Comparison of ENCODE assay signal across 1 cellular context in genomic region chr1:156767101-156767878, GRCh38.
TF ChIP-seq lines count a peak whose summit lies in the region.

Gene PRCC (plus strand): TSS chr1:156767535. CDS start chr1:156767772, 237 bp downstream.

TF ChIP-seq in K562, 482 proteins besides CTCF, POLR2A, EP300 and RAD21 (continued from another document and continues in another):
- TF ChIP-seq POU5F1 (IDR thresholded peaks at IDR 0.05; ENCODE audit: borderline replicate concordance, low read depth, low read length, partially characterized antibody): peak; percentile 90
- TF ChIP-seq NR0B1 (IDR thresholded peaks at IDR 0.05; ENCODE audit: partially characterized antibody): no peak
- no peak for TF ChIP-seq ZNF24 (IDR thresholded peaks at IDR 0.05)
- TF ChIP-seq U2AF1 (optimal IDR thresholded peaks at IDR 0.05; ENCODE audit: low read depth, low read length): no peak
- no peak for TF ChIP-seq POLR3G (IDR thresholded peaks at IDR 0.05; ENCODE audit: extremely low read depth, insufficient read length, insufficient replicate concordance)
- peak; percentile 59 to 64; a peak in 3 of 4 replicates for TF ChIP-seq TEAD1 (CRISPR knock-in tag; IDR thresholded peaks at IDR 0.05)
- TF ChIP-seq HIVEP1 (CRISPR knock-in tag; IDR thresholded peaks at IDR 0.05): no peak
- TF ChIP-seq ZBTB2 (IDR thresholded peaks at IDR 0.05): no peak
- TF ChIP-seq NCOR1 (IDR thresholded peaks at IDR 0.05): no peak
- TF ChIP-seq, protein P1, sequence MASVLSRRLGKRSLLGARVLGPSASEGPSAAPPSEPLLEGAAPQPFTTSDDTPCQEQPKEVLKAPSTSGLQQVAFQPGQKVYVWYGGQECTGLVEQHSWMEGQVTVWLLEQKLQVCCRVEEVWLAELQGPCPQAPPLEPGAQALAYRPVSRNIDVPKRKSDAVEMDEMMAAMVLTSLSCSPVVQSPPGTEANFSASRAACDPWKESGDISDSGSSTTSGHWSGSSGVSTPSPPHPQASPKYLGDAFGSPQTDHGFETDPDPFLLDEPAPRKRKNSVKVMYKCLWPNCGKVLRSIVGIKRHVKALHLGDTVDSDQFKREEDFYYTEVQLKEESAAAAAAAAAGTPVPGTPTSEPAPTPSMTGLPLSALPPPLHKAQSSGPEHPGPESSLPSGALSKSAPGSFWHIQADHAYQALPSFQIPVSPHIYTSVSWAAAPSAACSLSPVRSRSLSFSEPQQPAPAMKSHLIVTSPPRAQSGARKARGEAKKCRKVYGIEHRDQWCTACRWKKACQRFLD (CRISPR knock-in tag; IDR thresholded peaks at IDR 0.05): peak; percentile 98
- no peak for TF ChIP-seq ZNF407 (IDR thresholded peaks at IDR 0.05; ENCODE audit: low read depth)
- TF ChIP-seq NBN (IDR thresholded peaks at IDR 0.05; ENCODE audit: low read depth): peak; percentile 63; the same call in 1 of the 2 replicates
- peak; percentile 77 for TF ChIP-seq ZNF311 (CRISPR knock-in tag; IDR thresholded peaks at IDR 0.05)
- TF ChIP-seq CBX1 (IDR thresholded peaks at IDR 0.05; ENCODE audit: low read depth): 0 out of 2 replicates have a peak, but pooled peaks have one; percentile 8
- peak; percentile 98 for TF ChIP-seq ZNF143 (CRISPR knock-in tag; IDR thresholded peaks at IDR 0.05)
- peak; percentile 96 for TF ChIP-seq PRMT5 (CRISPR knock-in tag; IDR thresholded peaks at IDR 0.05)
- TF ChIP-seq, protein P2, sequence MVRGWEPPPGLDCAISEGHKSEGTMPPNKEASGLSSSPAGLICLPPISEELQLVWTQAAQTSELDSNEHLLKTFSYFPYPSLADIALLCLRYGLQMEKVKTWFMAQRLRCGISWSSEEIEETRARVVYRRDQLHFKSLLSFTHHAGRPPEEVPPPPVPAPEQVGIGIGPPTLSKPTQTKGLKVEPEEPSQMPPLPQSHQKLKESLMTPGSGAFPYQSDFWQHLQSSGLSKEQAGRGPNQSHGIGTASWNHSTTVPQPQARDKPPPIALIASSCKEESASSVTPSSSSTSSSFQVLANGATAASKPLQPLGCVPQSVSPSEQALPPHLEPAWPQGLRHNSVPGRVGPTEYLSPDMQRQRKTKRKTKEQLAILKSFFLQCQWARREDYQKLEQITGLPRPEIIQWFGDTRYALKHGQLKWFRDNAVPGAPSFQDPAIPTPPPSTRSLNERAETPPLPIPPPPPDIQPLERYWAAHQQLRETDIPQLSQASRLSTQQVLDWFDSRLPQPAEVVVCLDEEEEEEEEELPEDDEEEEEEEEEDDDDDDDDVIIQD (CRISPR knock-in tag; IDR thresholded peaks at IDR 0.05): no peak
- TF ChIP-seq NCOA1 (IDR thresholded peaks at IDR 0.05; ENCODE audit: low read depth): peak; percentile 34; the same call in 1 of the 2 replicates
- TF ChIP-seq FOS (IDR thresholded peaks at IDR 0.05; ENCODE audit: extremely low read depth, insufficient read length): no peak
- no peak for TF ChIP-seq COPS2 (conservative IDR thresholded peaks at IDR 0.05)
- TF ChIP-seq NONO (IDR thresholded peaks at IDR 0.05; ENCODE audit: low read depth in 2 of 2, low read length in 1 of 2): 0 out of 4 replicates have a peak, but pooled peaks of 1 of the 2 experiments have one; percentile 44
- TF ChIP-seq MTF1 (CRISPR knock-in tag; IDR thresholded peaks at IDR 0.05; ENCODE audit: borderline replicate concordance): no peak
- no peak for TF ChIP-seq RBM25 (IDR thresholded peaks at IDR 0.05; ENCODE audit: low read depth, low read length, severe bottlenecking)
- no peak for TF ChIP-seq TSHZ1 (CRISPR knock-in tag; IDR thresholded peaks at IDR 0.05)
- TF ChIP-seq CXXC5 (CRISPR knock-in tag; IDR thresholded peaks at IDR 0.05): peak; percentile 75
- TF ChIP-seq ZNF764 (CRISPR knock-in tag; IDR thresholded peaks at IDR 0.05; ENCODE audit: low read depth): no peak
- no peak for TF ChIP-seq CAMTA2 (CRISPR knock-in tag; conservative IDR thresholded peaks at IDR 0.05)
- TF ChIP-seq HNRNPH1 (optimal IDR thresholded peaks at IDR 0.05; ENCODE audit: low read depth, low read length): no peak
- TF ChIP-seq, protein P3, sequence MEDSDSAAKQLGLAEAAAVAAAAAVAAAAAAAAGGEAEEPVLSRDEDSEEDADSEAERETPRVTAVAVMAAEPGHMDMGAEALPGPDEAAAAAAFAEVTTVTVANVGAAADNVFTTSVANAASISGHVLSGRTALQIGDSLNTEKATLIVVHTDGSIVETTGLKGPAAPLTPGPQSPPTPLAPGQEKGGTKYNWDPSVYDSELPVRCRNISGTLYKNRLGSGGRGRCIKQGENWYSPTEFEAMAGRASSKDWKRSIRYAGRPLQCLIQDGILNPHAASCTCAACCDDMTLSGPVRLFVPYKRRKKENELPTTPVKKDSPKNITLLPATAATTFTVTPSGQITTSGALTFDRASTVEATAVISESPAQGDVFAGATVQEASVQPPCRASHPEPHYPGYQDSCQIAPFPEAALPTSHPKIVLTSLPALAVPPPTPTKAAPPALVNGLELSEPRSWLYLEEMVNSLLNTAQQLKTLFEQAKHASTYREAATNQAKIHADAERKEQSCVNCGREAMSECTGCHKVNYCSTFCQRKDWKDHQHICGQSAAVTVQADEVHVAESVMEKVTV (CRISPR knock-in tag; IDR thresholded peaks at IDR 0.05): no peak
- TF ChIP-seq CBFA2T2 (conservative IDR thresholded peaks at IDR 0.05): no peak
- TF ChIP-seq RBBP5 (IDR thresholded peaks at IDR 0.05; ENCODE audit: borderline replicate concordance, insufficient read depth, low read length, poor library complexity, severe bottlenecking): peak; percentile 94
- no peak for TF ChIP-seq SRSF3 (IDR thresholded peaks at IDR 0.05; ENCODE audit: insufficient read depth, low read length)
- TF ChIP-seq GATA2 (CRISPR knock-in tag; IDR thresholded peaks at IDR 0.05): peak; percentile 83
- TF ChIP-seq NR2C2 (CRISPR knock-in tag; IDR thresholded peaks at IDR 0.05): peak; percentile 23
- TF ChIP-seq NR2C2 (tag; IDR thresholded peaks at IDR 0.05): peak; percentile 93
- no peak; the same call in 1 of the 2 replicates for TF ChIP-seq BHLHE40 (IDR thresholded peaks at IDR 0.05; ENCODE audit: low read length)
- no peak for TF ChIP-seq ZNF217 (CRISPR knock-in tag; IDR thresholded peaks at IDR 0.05)
- no peak for TF ChIP-seq PCBP1 (IDR thresholded peaks at IDR 0.05; ENCODE audit: low read depth, low read length, poor library complexity, severe bottlenecking)
- no peak for TF ChIP-seq MLX (CRISPR knock-in tag; conservative IDR thresholded peaks at IDR 0.05)
- TF ChIP-seq USF1 (CRISPR knock-in tag; IDR thresholded peaks at IDR 0.05): no peak
- TF ChIP-seq, protein P4, sequence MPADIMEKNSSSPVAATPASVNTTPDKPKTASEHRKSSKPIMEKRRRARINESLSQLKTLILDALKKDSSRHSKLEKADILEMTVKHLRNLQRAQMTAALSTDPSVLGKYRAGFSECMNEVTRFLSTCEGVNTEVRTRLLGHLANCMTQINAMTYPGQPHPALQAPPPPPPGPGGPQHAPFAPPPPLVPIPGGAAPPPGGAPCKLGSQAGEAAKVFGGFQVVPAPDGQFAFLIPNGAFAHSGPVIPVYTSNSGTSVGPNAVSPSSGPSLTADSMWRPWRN (IDR thresholded peaks at IDR 0.05; ENCODE audit: low read depth): no peak
- no peak for TF ChIP-seq ZEB2 (IDR thresholded peaks at IDR 0.05)
